In the genomic region with DNA sequence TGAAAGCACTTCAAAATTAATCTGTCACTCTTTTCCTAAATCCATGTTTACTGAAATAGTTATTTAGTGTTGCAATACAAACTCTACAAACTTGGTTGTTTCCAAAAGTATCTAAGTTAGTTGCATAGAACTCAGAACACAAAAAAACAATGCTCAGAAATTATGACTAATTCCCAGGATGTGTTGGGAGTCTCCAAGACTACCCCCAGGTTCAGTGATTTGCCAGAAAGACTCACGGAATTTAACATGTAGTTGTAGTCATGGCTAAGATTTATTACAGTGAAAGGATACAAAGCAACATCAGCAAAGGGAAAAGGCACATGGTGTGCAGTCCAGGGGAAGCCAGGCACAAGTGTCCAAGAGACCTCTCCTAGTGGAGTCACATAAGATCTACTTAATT, we compare ENCODE assay signal across 16 cellular contexts.
"Had no signal": no experiment of that assay in that cellular context is flagged by ENCODE, and none has a peak within 500 bp of the region (broad histone marks: within the 10 kb centered on the region; RNA-seq: fewer than 3 reads in every experiment).

No MANE protein-coding gene starts in this region.

- H3K27ac ChIP-seq: brain microvascular endothelial cell, colonic mucosa, hepatocyte, lower lobe of right lung, upper lobe of right lung had no signal

- H3K4me3 ChIP-seq: colonic mucosa, hepatocyte, lower lobe of right lung, upper lobe of right lung had no signal

- H2AFZ ChIP-seq: hepatocyte had no signal

- H3K27me3 ChIP-seq: brain microvascular endothelial cell, colonic mucosa, hepatocyte, upper lobe of right lung had no signal

- H3K9me3 ChIP-seq: colonic mucosa, lower lobe of right lung, upper lobe of right lung had no signal

- DNase-seq: activated CD4-positive, alpha-beta T cell treated with anti-CD3 and anti-CD28 coated beads, Interleukin-2, amount 50 U/mL, for 48 hours; activated gamma-delta T cell treated with Interleukin-2 at 50 U/mL for 16 hours; amygdala; brain microvascular endothelial cell; colonic mucosa; left colon; lower lobe of right lung; occipital lobe; posterior cingulate gyrus; retina; stimulated activated CD8-positive, alpha-beta memory T cell treated with anti-CD3 and anti-CD28 coated beads, Interleukin-4, amount 100 ng/mL, for 48 hours; stimulated activated naive CD4-positive, alpha-beta T cell; SW 1271; T-helper 2 cell; upper lobe of right lung had no signal

- H3K4me1 ChIP-seq: colonic mucosa, lower lobe of right lung, upper lobe of right lung had no signal

- H3K79me2 ChIP-seq: hepatocyte had no signal

- H3K4me2 ChIP-seq: hepatocyte had no signal
